Comparison of ENCODE assay signal across 27 cellular contexts in genomic region chr18:8962906-8963635, GRCh38.
DNase-seq lines count a peak whose midpoint lies in the region; ATAC-seq and TF ChIP-seq lines count a peak whose summit lies in the region.
"Had no signal": no experiment of that assay in that cellular context is flagged by ENCODE, and none has a peak within 500 bp of the region (broad histone marks: within the 10 kb centered on the region; RNA-seq: fewer than 3 reads in every experiment).

No MANE protein-coding gene starts in this region.

- peak overlapping the region; percentile 66 for H3K27ac ChIP-seq in RWPE1
- peak overlapping the region; percentile 26 for H3K27ac ChIP-seq in substantia nigra (ENCODE audit: low read depth, low read length, poor library complexity, severe bottlenecking)
- H3K27ac ChIP-seq: 22Rv1, GM23248, hepatocyte, HL-60, lower lobe of right lung, tibial artery had no signal

- H3K27me3 Mint-ChIP-seq in glutamatergic neuron (ENCODE audit: unreplicated experiment) = peaks cover 3% of the 10 kb centered on the region
- H3K27me3 Mint-ChIP-seq: IgD-negative memory B cell; stimulated activated naive CD8-positive, alpha-beta T cell treated with anti-CD3 and anti-CD28 coated beads, Interleukin-15, Interleukin-2, amounts not matched to agents 100 ng/mL and 50 ng/mL, for 24 hours had no signal

- ATAC-seq in HG03280 (IDR thresholded peaks at IDR 0.05; ENCODE audit: unreplicated experiment) (no peak), HG02981 (IDR thresholded peaks at IDR 0.05; ENCODE audit: unreplicated experiment) (no peak)
- ATAC-seq: activated T-cell treated with anti-CD3 and anti-CD28 coated beads, Interleukin-2, amount 50 U/mL, for 4 hours; lower lobe of right lung; Right ventricle myocardium inferior had no signal

- CTCF ChIA-PET in RWPE1 (lab: Yijun Ruan, JAX) = no interaction called here

- DNase-seq in SKM-1 treated with dmso at 0.1 percent for 144 hours (lab: John Stamatoyannopoulos, UW; ENCODE audit: unreplicated experiment) (peak; percentile 45), SKM-1 (lab: John Stamatoyannopoulos, UW; ENCODE audit: unreplicated experiment) (no peak), RWPE1 (ENCODE audit: low spot score) (no peak), glutamatergic neuron (no peak), substantia nigra (lab: John Stamatoyannopoulos, UW) (no peak), NCI-H2227 treated with DMSO at 0.1 percent for 48 hours (lab: John Stamatoyannopoulos, UW) (no peak)
- DNase-seq: activated CD8-positive, alpha-beta memory T cell treated with anti-CD3 and anti-CD28 coated beads for 24 hours; activated naive CD4-positive, alpha-beta T cell treated with Interleukin-2 at 50 U/mL for 16 hours; activated T-cell treated with anti-CD3 and anti-CD28 coated beads, Interleukin-2, amount 50 U/mL, for 4 hours; AML-193; erythroblast; foreskin fibroblast; GM23248; lower lobe of right lung; MG63; NCI-H2171 treated with DMSO at 0.1 percent for 48 hours; stimulated activated CD4-positive, alpha-beta T cell treated with anti-CD3 and anti-CD28 coated beads, Interleukin-4, amount 100 ng/mL, for 24 hours; tibial artery had no signal

- H3K27ac Mint-ChIP-seq in glutamatergic neuron (ENCODE audit: unreplicated experiment) = peak overlapping the region; percentile 56
- H3K27ac Mint-ChIP-seq: IgD-negative memory B cell; stimulated activated naive CD8-positive, alpha-beta T cell treated with anti-CD3 and anti-CD28 coated beads, Interleukin-15, Interleukin-2, amounts not matched to agents 100 ng/mL and 50 ng/mL, for 24 hours had no signal

- POLR2A ChIA-PET in RWPE1 (lab: Yijun Ruan, JAX; ENCODE audit: low non-redundant PET) = no interaction called here

- no peaks in the 10 kb centered on the region for H3K36me3 Mint-ChIP-seq in glutamatergic neuron (ENCODE audit: unreplicated experiment)
- H3K36me3 Mint-ChIP-seq: IgD-negative memory B cell had no signal

- no peak for TF ChIP-seq CTCF in RWPE1 (conservative IDR thresholded peaks at IDR 0.05; ENCODE audit: low read depth)
- no peak for TF ChIP-seq CTCF in glutamatergic neuron (IDR thresholded peaks at IDR 0.05; ENCODE audit: partially characterized antibody, unreplicated experiment)

- no peak overlapping the region for H3K4me3 Mint-ChIP-seq in glutamatergic neuron (ENCODE audit: unreplicated experiment)
- H3K4me3 Mint-ChIP-seq: activated T-cell treated with anti-CD3 and anti-CD28 coated beads, Interleukin-2, amount 50 U/mL, for 4 hours; central memory CD8-positive, alpha-beta T cell; IgD-negative memory B cell; stimulated activated naive CD8-positive, alpha-beta T cell treated with anti-CD3 and anti-CD28 coated beads, Interleukin-15, Interleukin-2, amounts not matched to agents 100 ng/mL and 50 ng/mL, for 24 hours had no signal

- H3K4me1 Mint-ChIP-seq in glutamatergic neuron (ENCODE audit: low read depth, unreplicated experiment) = peaks cover 4% of the 10 kb centered on the region
- H3K4me1 Mint-ChIP-seq: central memory CD8-positive, alpha-beta T cell had no signal

- peaks cover 2% of the 10 kb centered on the region for H3K9me3 Mint-ChIP-seq in glutamatergic neuron (ENCODE audit: unreplicated experiment)
- H3K9me3 Mint-ChIP-seq: activated T-cell treated with anti-CD3 and anti-CD28 coated beads, Interleukin-2, amount 50 U/mL, for 4 hours; central memory CD8-positive, alpha-beta T cell; IgD-negative memory B cell; stimulated activated naive CD8-positive, alpha-beta T cell treated with anti-CD3 and anti-CD28 coated beads, Interleukin-15, Interleukin-2, amounts not matched to agents 100 ng/mL and 50 ng/mL, for 24 hours had no signal
